In genomic region chr21:34707876-34708325, GRCh38 we compare ENCODE assay signal across 9 cellular contexts. TPM values are rescaled to one million over a fixed set of nuclear protein-coding genes. Genes with fewer than 3 reads are reported as not detected.
DNase-seq lines count a peak whose midpoint lies in the region; ATAC-seq and TF ChIP-seq lines count a peak whose summit lies in the region.
"Had no signal": no experiment of that assay in that cellular context is flagged by ENCODE, and none has a peak within 500 bp of the region (broad histone marks: within the 10 kb centered on the region; RNA-seq: fewer than 3 reads in every experiment).

No MANE protein-coding gene starts in this region.

- H3K27me3 ChIP-seq in GM06990 (replicated peaks; ENCODE audit: control insufficient read depth, insufficient read depth, low read length), result no peaks in the 10 kb centered on the region
- H3K27me3 ChIP-seq in neural progenitor cell, result no peaks in the 10 kb centered on the region
- peaks cover 0 to 2% (median 0%) of the 10 kb centered on the region in 3 donors for H3K27me3 ChIP-seq in psoas muscle (ENCODE audit: insufficient read depth in 3 of 3, low read length in 2 of 3)

- no peaks in the 10 kb centered on the region for H3K27me3 Mint-ChIP-seq in activated naive CD4-positive, alpha-beta T cell treated with anti-CD3 and anti-CD28 coated beads, Interleukin-2, amount 50 U/mL, for 24 hours
- H3K27me3 Mint-ChIP-seq in neural progenitor cell (ENCODE audit: insufficient read depth, low read depth), result no peaks in the 10 kb centered on the region

- H3K9ac ChIP-seq in neural progenitor cell, result no peak overlapping the region

- H3K4me3 ChIP-seq in GM06990 (replicated peaks; ENCODE audit: low read depth, low read length) (no peak overlapping the region), neural progenitor cell (no peak overlapping the region), psoas muscle (no peak overlapping the region)

- peaks cover 22% of the 10 kb centered on the region for H3K4me1 Mint-ChIP-seq in activated naive CD4-positive, alpha-beta T cell treated with anti-CD3 and anti-CD28 coated beads, Interleukin-2, amount 50 U/mL, for 24 hours
- no peaks in the 10 kb centered on the region for H3K4me1 Mint-ChIP-seq in neural progenitor cell

- no peaks in the 10 kb centered on the region for H3K9me3 ChIP-seq in neural progenitor cell (ENCODE audit: low read depth)
- no peaks in the 10 kb centered on the region for H3K9me3 ChIP-seq in psoas muscle

- 82 to 87% (median 86%) methylated on average over 8 of the region's 8 CpGs for WGBS in psoas muscle, 3 donors

- no peak overlapping the region for H3K4me2 ChIP-seq in neural progenitor cell

- H3K27ac ChIP-seq in neural progenitor cell (no peak overlapping the region), psoas muscle (no peak overlapping the region)

- H3K36me3 Mint-ChIP-seq in activated naive CD4-positive, alpha-beta T cell treated with anti-CD3 and anti-CD28 coated beads, Interleukin-2, amount 50 U/mL, for 24 hours, result no peaks in the 10 kb centered on the region
- H3K36me3 Mint-ChIP-seq in neural progenitor cell, result no peaks in the 10 kb centered on the region

- H3K4me3 Mint-ChIP-seq in activated naive CD4-positive, alpha-beta T cell treated with anti-CD3 and anti-CD28 coated beads, Interleukin-2, amount 50 U/mL, for 24 hours, result peak overlapping the region; percentile 51
- H3K4me3 Mint-ChIP-seq in neural progenitor cell, result no peak overlapping the region

- H3K4me1 ChIP-seq in neural progenitor cell, result no peaks in the 10 kb centered on the region
- H3K4me1 ChIP-seq in psoas muscle, result no peaks in the 10 kb centered on the region

- H3K79me2 ChIP-seq in neural progenitor cell (ENCODE audit: low read depth), result no peaks in the 10 kb centered on the region

- peaks cover 7% of the 10 kb centered on the region for H3K36me3 ChIP-seq in GM06990 (ENCODE audit: control insufficient read depth, insufficient read depth, low read length)
- H3K36me3 ChIP-seq in neural progenitor cell, result no peaks in the 10 kb centered on the region
- H3K36me3 ChIP-seq in psoas muscle (ENCODE audit: insufficient read depth in 1 of 2, low read depth in 1 of 2), result peaks cover 0 to 9% of the 10 kb centered on the region in 2 donors

- intact Hi-C loops in psoas muscle (cut with DNase I), result no loop called here

- TF ChIP-seq CTCF in GM06990 (IDR thresholded peaks at IDR 0.05; ENCODE audit: insufficient read depth, low read length, poor library complexity, severe bottlenecking), result no peak
- no peak for TF ChIP-seq CTCF in neural progenitor cell (IDR thresholded peaks at IDR 0.05)
- no peak for TF ChIP-seq CTCF in psoas muscle (IDR thresholded peaks at IDR 0.05)

- H3K27ac Mint-ChIP-seq in activated naive CD4-positive, alpha-beta T cell treated with anti-CD3 and anti-CD28 coated beads, Interleukin-2, amount 50 U/mL, for 24 hours, result peak overlapping the region; percentile 14
- no peak overlapping the region for H3K27ac Mint-ChIP-seq in neural progenitor cell

- ATAC-seq in GM21447 (IDR thresholded peaks at IDR 0.05; ENCODE audit: unreplicated experiment) (peak; percentile 90), HG03571 (IDR thresholded peaks at IDR 0.05; ENCODE audit: unreplicated experiment) (peak; percentile 85), psoas muscle (no peak)
- ATAC-seq: Panc1 had no signal

- H3F3A ChIP-seq in neural progenitor cell (ENCODE audit: low read depth), result no peaks in the 10 kb centered on the region

- H4K20me1 ChIP-seq in neural progenitor cell (ENCODE audit: low read depth), result no peaks in the 10 kb centered on the region

- H2AFZ ChIP-seq in neural progenitor cell (replicated peaks), result no peak overlapping the region

- DNase-seq in GM06990 (ENCODE audit: extremely low read depth, insufficient read length) (peak; percentile 63), neural progenitor cell (ENCODE audit: low spot score) (no peak), inferior parietal cortex (ENCODE audit: extremely low spot score) (no peak), psoas muscle (no peak), DMS53 (lab: John Stamatoyannopoulos, UW) (no peak)

- H3K9me3 Mint-ChIP-seq in activated naive CD4-positive, alpha-beta T cell treated with anti-CD3 and anti-CD28 coated beads, Interleukin-2, amount 50 U/mL, for 24 hours, result no peaks in the 10 kb centered on the region
- no peaks in the 10 kb centered on the region for H3K9me3 Mint-ChIP-seq in neural progenitor cell

RNA-seq across cellular contexts. Expression of gene CLIC6, which starts 39.1 kb away (rescaled TPM):
- 0.12 and 0.15 TPM in 2 replicates for total RNA-seq in neural progenitor cell (ENCODE audit: low replicate concordance)
- 10 to 100 TPM in 2 of 4 donors, 1 to 10 TPM in 1, under 1 TPM in 1; 0.50 to 35.5 (median 9.2) TPM for total RNA-seq in psoas muscle
- 1 to 10 TPM; 3.1 to 7.7 (median 4.2) TPM for polyA plus RNA-seq in psoas muscle

Comparison
In these comparisons a context has a peak if more than half of its experiments do, and no peak if none do; other contexts are left out.
1. ATAC-seq: peak in GM21447 (single experiment) and HG03571 (single experiment); none in psoas muscle (0 of 4).